ENCODE assay signal across 35 cellular contexts in the genomic region with DNA sequence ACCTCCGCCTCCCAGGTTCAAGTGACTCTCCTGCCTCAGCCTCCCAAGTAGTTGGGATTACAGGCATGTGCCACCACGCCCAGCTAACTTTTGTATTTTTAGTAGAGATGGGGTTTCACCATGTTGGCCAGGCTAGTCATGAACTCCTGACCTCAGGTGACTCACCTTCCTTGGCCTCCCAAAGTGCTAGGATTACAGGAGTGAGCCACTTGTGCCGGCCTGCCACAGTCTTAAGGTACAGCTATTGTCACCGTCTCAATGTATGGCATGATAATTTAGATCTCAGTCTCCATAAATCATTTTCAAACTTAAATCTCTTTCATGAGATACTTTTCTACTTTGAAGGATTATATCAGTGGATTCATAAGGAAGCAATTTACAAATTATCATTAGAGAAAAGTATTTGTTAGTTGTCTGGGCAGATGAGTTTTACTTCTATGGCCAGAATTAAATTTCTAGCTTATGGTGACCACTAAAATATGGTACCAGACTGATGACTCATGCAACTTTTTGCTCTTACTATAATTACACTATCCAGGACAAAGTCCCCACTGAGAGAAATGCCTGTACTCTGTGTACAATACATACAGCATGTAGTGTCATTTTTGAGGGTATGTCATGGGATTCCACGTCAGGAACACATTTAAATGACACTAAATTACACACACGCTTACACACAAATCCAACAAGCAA.
"Had no signal": no experiment of that assay in that cellular context is flagged by ENCODE, and none has a peak within 500 bp of the region (broad histone marks: within the 10 kb centered on the region; RNA-seq: fewer than 3 reads in every experiment).

No MANE protein-coding gene starts in this region.

- H3K4me3 ChIP-seq: adrenal gland, body of pancreas, cardiac muscle cell, coronary artery, dorsolateral prefrontal cortex, left ventricle myocardium inferior, lung, mucosa of descending colon, stomach, suprapubic skin, tibial artery, upper lobe of right lung had no signal

- H3K4me1 ChIP-seq: adrenal gland, body of pancreas, left ventricle myocardium inferior, stomach, suprapubic skin, tibial artery, upper lobe of right lung had no signal

- H3K9me3 Mint-ChIP-seq: nephron progenitor cell had no signal

- H3K4me3 Mint-ChIP-seq: activated naive CD4-positive, alpha-beta T cell treated with anti-CD3 and anti-CD28 coated beads for 36 hours; activated naive CD8-positive, alpha-beta T cell treated with anti-CD3 and anti-CD28 coated beads for 36 hours; nephron progenitor cell; stimulated activated naive B cell treated with anti-CD40 and anti-IgM and Interleukin-4, amounts not matched to agents 10 μg/mL and 1 μg/mL and 100 μg/mL, for 72 hours; T-helper 1 cell treated with Interleukin-12 subunit alpha and Interleukin-12 subunit beta and Interleukin-4 antibody, amounts not matched to agents 30 μg/mL and 1 μg/mL, for 36 hours had no signal

- DNase-seq: activated CD4-positive, alpha-beta T cell treated with anti-CD3 and anti-CD28 coated beads for 4 hours; activated CD4-positive, alpha-beta T cell treated with anti-CD3 and anti-CD28 coated beads, Interleukin-2, amount 50 U/mL, for 4 hours; activated CD8-positive, alpha-beta memory T cell treated with anti-CD3 and anti-CD28 coated beads for 24 hours; activated effector memory CD4-positive, alpha-beta T cell treated with anti-CD3 and anti-CD28 coated beads, Interleukin-2, amount 50 U/mL, for 16 hours; activated naive CD4-positive, alpha-beta T cell treated with anti-CD3 and anti-CD28 coated beads for 36 hours; activated naive CD8-positive, alpha-beta T cell treated with anti-CD3 and anti-CD28 coated beads for 36 hours; adrenal gland; aorta; body of pancreas; cerebellar nuclear complex; dorsolateral prefrontal cortex; effector memory CD4-positive, alpha-beta T cell; foreskin melanocyte; left ventricle myocardium inferior; mucosa of descending colon; nephron progenitor cell; small intestine; stimulated activated CD4-positive, alpha-beta T cell treated with anti-CD3 and anti-CD28 coated beads, Interleukin-1b, Interleukin-23, amount 100 ng/mL, for 48 hours; stimulated activated CD4-positive, alpha-beta T cell treated with anti-CD3 and anti-CD28 coated beads, Interleukin-4, amount 100 ng/mL, for 4 hours; stimulated activated CD8-positive, alpha-beta memory T cell treated with anti-CD3 and anti-CD28 coated beads, Interleukin-4, amount 100 ng/mL, for 48 hours; stimulated activated naive B cell treated with anti-CD40 and anti-IgM and Interleukin-4, amounts not matched to agents 10 μg/mL and 1 μg/mL and 100 μg/mL, for 72 hours; stomach; T-helper 9 cell; tibial artery; upper lobe of right lung had no signal

- H3K27me3 Mint-ChIP-seq: activated naive CD8-positive, alpha-beta T cell treated with anti-CD3 and anti-CD28 coated beads for 36 hours; stimulated activated naive B cell treated with anti-CD40 and anti-IgM and Interleukin-4, amounts not matched to agents 10 μg/mL and 1 μg/mL and 100 μg/mL, for 72 hours had no signal

- FAIRE-seq: islet of Langerhans, small intestine, TTC549 had no signal

- H3K9me3 ChIP-seq: adrenal gland, body of pancreas, neutrophil, stomach, suprapubic skin, tibial artery, upper lobe of right lung had no signal

- H3K27ac Mint-ChIP-seq: activated naive CD4-positive, alpha-beta T cell treated with anti-CD3 and anti-CD28 coated beads for 36 hours; activated naive CD8-positive, alpha-beta T cell treated with anti-CD3 and anti-CD28 coated beads for 36 hours; stimulated activated naive B cell treated with anti-CD40 and anti-IgM and Interleukin-4, amounts not matched to agents 10 μg/mL and 1 μg/mL and 100 μg/mL, for 72 hours; T-helper 1 cell treated with Interleukin-12 subunit alpha and Interleukin-12 subunit beta and Interleukin-4 antibody, amounts not matched to agents 30 μg/mL and 1 μg/mL, for 36 hours had no signal

- H3K36me3 Mint-ChIP-seq: activated naive CD8-positive, alpha-beta T cell treated with anti-CD3 and anti-CD28 coated beads for 36 hours; stimulated activated naive B cell treated with anti-CD40 and anti-IgM and Interleukin-4, amounts not matched to agents 10 μg/mL and 1 μg/mL and 100 μg/mL, for 72 hours had no signal

- ATAC-seq: body of pancreas; mucosa of descending colon; sciatic nerve; stimulated activated naive B cell treated with anti-CD40 and anti-IgM and Interleukin-4, amounts not matched to agents 10 μg/mL and 1 μg/mL and 100 μg/mL, for 72 hours; upper lobe of right lung had no signal

- H3K27ac ChIP-seq: adrenal gland, body of pancreas, cardiac muscle cell, coronary artery, dorsolateral prefrontal cortex, left ventricle myocardium inferior, neutrophil, stomach, suprapubic skin, tibial artery, upper lobe of right lung, VCaP had no signal

- H3K4me1 Mint-ChIP-seq: activated naive CD8-positive, alpha-beta T cell treated with anti-CD3 and anti-CD28 coated beads for 36 hours; nephron progenitor cell; stimulated activated naive B cell treated with anti-CD40 and anti-IgM and Interleukin-4, amounts not matched to agents 10 μg/mL and 1 μg/mL and 100 μg/mL, for 72 hours had no signal

- H3K36me3 ChIP-seq: adrenal gland, cardiac muscle cell, left ventricle myocardium inferior, neutrophil, stomach, suprapubic skin, tibial artery, upper lobe of right lung had no signal

- H3K27me3 ChIP-seq: adrenal gland, body of pancreas, cardiac muscle cell, dorsolateral prefrontal cortex, neutrophil, stomach, suprapubic skin, tibial artery, upper lobe of right lung had no signal
